8 cellular contexts compared by ENCODE assay signal in the genomic region with DNA sequence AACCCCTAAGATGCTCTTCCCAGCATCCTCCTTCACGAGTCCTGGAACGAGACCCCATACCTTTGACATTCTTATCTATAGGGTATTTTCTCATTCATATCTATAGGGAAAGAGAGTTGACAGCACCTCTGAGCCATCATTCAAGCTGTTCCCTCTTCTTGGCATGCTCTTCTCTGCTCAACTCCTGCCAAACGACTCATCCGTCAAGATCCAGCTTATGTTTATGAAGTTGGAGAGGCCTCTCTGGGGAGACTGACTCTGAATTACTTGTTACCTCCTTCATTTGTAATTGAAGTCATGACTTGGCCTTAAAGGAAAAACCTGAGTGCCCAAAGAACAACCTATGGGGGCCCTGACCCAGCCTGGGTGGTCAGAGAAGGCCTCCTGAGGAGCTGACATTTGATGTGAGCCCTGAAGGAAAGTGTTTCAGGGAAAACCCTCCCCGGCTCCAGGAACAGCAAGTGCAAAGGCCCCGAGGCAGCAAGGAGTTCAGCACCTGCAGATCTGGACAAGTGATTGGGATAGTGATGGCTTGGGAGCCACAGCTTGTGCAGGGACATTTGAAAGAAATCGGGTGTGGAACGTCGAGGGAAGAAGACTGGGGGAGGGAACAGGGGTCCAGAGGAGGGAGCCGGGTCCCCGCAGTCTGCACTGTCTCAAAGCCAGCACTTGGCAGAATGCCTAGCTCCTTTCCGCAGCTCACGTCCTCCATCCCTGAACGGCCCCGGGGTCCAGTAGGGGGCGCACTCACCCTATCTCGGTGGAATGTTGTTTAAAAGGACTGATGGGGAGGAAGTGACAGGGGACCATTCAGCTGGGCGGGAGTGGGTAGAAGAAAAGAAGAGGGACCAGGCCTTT. TPM values are rescaled to one million over a fixed set of nuclear protein-coding genes. Genes with fewer than 3 reads are reported as not detected.
DNase-seq lines count a peak whose midpoint lies in the region; ATAC-seq and TF ChIP-seq lines count a peak whose summit lies in the region.

No MANE protein-coding gene starts in this region.

- H3K36me3 ChIP-seq in GM23338 (ENCODE audit: insufficient read depth) = no peaks in the 10 kb centered on the region
- H3K36me3 ChIP-seq in esophagus muscularis mucosa = no peaks in the 10 kb centered on the region

- no peaks in the 10 kb centered on the region for H3K79me2 ChIP-seq in GM23338 (replicated peaks; ENCODE audit: insufficient read depth)

- intact Hi-C loops in esophagus muscularis mucosa (cut with DNase I) = loop anchor here (2.0 kb wide), 1 partner anchor 58 kb away; a partner anchor contains a TSS

- H3K4me1 ChIP-seq in GM23338 (ENCODE audit: insufficient read depth) (no peaks in the 10 kb centered on the region), esophagus muscularis mucosa (peaks cover 0 to 4% (median 0%) of the 10 kb centered on the region in 4 donors)

- H3K27ac Mint-ChIP-seq in GM23338 = no peak overlapping the region
- no peak overlapping the region for H3K27ac Mint-ChIP-seq in natural killer cell treated with Interleukin-12 subunit alpha and Interleukin-12 subunit beta and Interleukin-15 and Interleukin-18, amount 100 ng/mL, for 72 hours

- TF ChIP-seq POLR2A in esophagus muscularis mucosa (IDR thresholded peaks at IDR 0.05; ENCODE audit: low read depth) = no peak

- H3K9me3 Mint-ChIP-seq in GM23338 = peaks cover 6% of the 10 kb centered on the region
- no peaks in the 10 kb centered on the region for H3K9me3 Mint-ChIP-seq in natural killer cell treated with Interleukin-12 subunit alpha and Interleukin-12 subunit beta and Interleukin-15 and Interleukin-18, amount 100 ng/mL, for 72 hours

- H3K27me3 Mint-ChIP-seq in GM23338 (ENCODE audit: insufficient read depth, low read depth, poor library complexity) = peaks cover 4% of the 10 kb centered on the region
- peaks cover 19 to 22% of the 10 kb centered on the region in 2 donors for H3K27me3 Mint-ChIP-seq in natural killer cell treated with Interleukin-12 subunit alpha and Interleukin-12 subunit beta and Interleukin-15 and Interleukin-18, amount 100 ng/mL, for 72 hours

- H2AFZ ChIP-seq in GM23338 = peak overlapping the region; percentile 91

- H3K27me3 ChIP-seq in GM23338 (ENCODE audit: insufficient read depth) (0 out of 2 replicates have a peak, but pooled peaks cover 3% of the 10 kb centered on the region), esophagus muscularis mucosa (peaks cover 0 to 32% (median 0%) of the 10 kb centered on the region in 4 donors)

- H3K36me3 Mint-ChIP-seq in GM23338 (ENCODE audit: low read depth) = no peaks in the 10 kb centered on the region
- H3K36me3 Mint-ChIP-seq in natural killer cell treated with Interleukin-12 subunit alpha and Interleukin-12 subunit beta and Interleukin-15 and Interleukin-18, amount 100 ng/mL, for 72 hours = no peaks in the 10 kb centered on the region

- H4K20me1 ChIP-seq in GM23338 (replicated peaks; ENCODE audit: insufficient read depth) = no peaks in the 10 kb centered on the region

- H3K4me3 ChIP-seq in GM23338 = no peak overlapping the region
- no peak overlapping the region for H3K4me3 ChIP-seq in esophagus muscularis mucosa

- peak; percentile 40 for TF ChIP-seq CTCF in AG09319 (IDR thresholded peaks at IDR 0.05; ENCODE audit: low read depth, low read length)
- peak; percentile 95 to 99 for TF ChIP-seq CTCF in GM23338 (conservative IDR thresholded peaks at IDR 0.05; ENCODE audit: low read depth in 2 of 2)
- TF ChIP-seq CTCF in esophagus muscularis mucosa (IDR thresholded peaks at IDR 0.05) = peak; percentile 51 to 65 (median 62)

- WGBS in esophagus muscularis mucosa = 22% methylated on average over 18 of the region's 18 CpGs

- H3K9me2 ChIP-seq in GM23338 (ENCODE audit: insufficient read depth) = no peaks in the 10 kb centered on the region

- peaks cover 0 to 7% (median 1%) of the 10 kb centered on the region in 4 donors for H3K9me3 ChIP-seq in esophagus muscularis mucosa

- DNase-seq in AG09319 (ENCODE audit: extremely low read depth, low read depth) (no peak), GM23338 (ENCODE audit: low spot score) (peak; percentile 95), NCI-H82 (lab: John Stamatoyannopoulos, UW) (peak; percentile 91), esophagus muscularis mucosa (ENCODE audit: extremely low spot score) (no peak), substantia nigra (lab: John Stamatoyannopoulos, UW) (peak in 29 of 49 donors; percentile 3 to 66 (median 34))
- DNase-seq in activated CD8-positive, alpha-beta memory T cell treated with anti-CD3 and anti-CD28 coated beads for 4 hours (ENCODE audit: low read depth in 2 of 2) = peak; percentile 19 to 30
- peak; percentile 72 for DNase-seq in natural killer cell treated with Interleukin-12 subunit alpha and Interleukin-12 subunit beta and Interleukin-15 and Interleukin-18, amount 100 ng/mL, for 72 hours (ENCODE audit: low spot score)

- ATAC-seq in GM23338 = peak; percentile 99
- peak; percentile 74 to 75 for ATAC-seq in natural killer cell treated with Interleukin-12 subunit alpha and Interleukin-12 subunit beta and Interleukin-15 and Interleukin-18, amount 100 ng/mL, for 72 hours
- ATAC-seq in GM18861 (IDR thresholded peaks at IDR 0.05; ENCODE audit: unreplicated experiment) = no peak

- H3K4me1 Mint-ChIP-seq in GM23338 = no peaks in the 10 kb centered on the region
- H3K4me1 Mint-ChIP-seq in natural killer cell treated with Interleukin-12 subunit alpha and Interleukin-12 subunit beta and Interleukin-15 and Interleukin-18, amount 100 ng/mL, for 72 hours (ENCODE audit: low read depth in 2 of 2) = no peaks in the 10 kb centered on the region

- H3K27ac ChIP-seq in GM23338 (ENCODE audit: low read depth) = no peak overlapping the region
- no peak overlapping the region for H3K27ac ChIP-seq in esophagus muscularis mucosa (replicated peaks in 1 of 4)
- no peak overlapping the region for H3K27ac ChIP-seq in substantia nigra (ENCODE audit: low read depth, low read length, poor library complexity, severe bottlenecking)

- H3K4me2 ChIP-seq in GM23338 = no peak overlapping the region

- no peak for TF ChIP-seq EP300 in esophagus muscularis mucosa (IDR thresholded peaks at IDR 0.05)

- no peak overlapping the region for H3K4me3 Mint-ChIP-seq in GM23338
- H3K4me3 Mint-ChIP-seq in natural killer cell treated with Interleukin-12 subunit alpha and Interleukin-12 subunit beta and Interleukin-15 and Interleukin-18, amount 100 ng/mL, for 72 hours = no peak overlapping the region

- H3F3A ChIP-seq in GM23338 (replicated peaks; ENCODE audit: low read depth) = no peaks in the 10 kb centered on the region

RNA-seq across cellular contexts. Expression of a gene that starts 14.0 kb away (rescaled TPM):
- 1.7 and 2.5 TPM in 2 replicates for total RNA-seq in GM23338 (2014; rRNA removed; shearing (Covaris generic))
- 13.6 and 16.4 TPM in 2 replicates for polyA plus RNA-seq in GM23338 (2016; fragmentation: Nextera tagmentation; extraction: Ambion mirVana)
- 1 to 10 TPM; 1.7 to 7.5 (median 6.0) TPM for total RNA-seq in esophagus muscularis mucosa
- not detected for total RNA-seq in natural killer cell treated with Interleukin-12 subunit alpha and Interleukin-12 subunit beta and Interleukin-15 and Interleukin-18, amount 100 ng/mL, for 72 hours

RNA-seq across cellular contexts. Expression of a gene that starts 22.5 kb away (rescaled TPM):
- total RNA-seq in GM23338 (2014; rRNA removed; shearing (Covaris generic)) = 3.0 and 3.6 TPM in 2 replicates
- 0.66 and 1.1 TPM in 2 replicates for polyA plus RNA-seq in GM23338 (2016; fragmentation: Nextera tagmentation; extraction: Ambion mirVana)
- 1 to 10 TPM in 3 of 4 donors, not detected in 1; 2.2 to 4.2 (median 3.6) TPM for total RNA-seq in esophagus muscularis mucosa
- total RNA-seq in natural killer cell treated with Interleukin-12 subunit alpha and Interleukin-12 subunit beta and Interleukin-15 and Interleukin-18, amount 100 ng/mL, for 72 hours = not detected

RNA-seq across cellular contexts. Expression of a gene that starts 58.3 kb away (rescaled TPM):
- 34.5 and 42.7 TPM in 2 replicates for total RNA-seq in GM23338 (2014; rRNA removed; shearing (Covaris generic))
- 18.3 and 20.8 TPM in 2 replicates for polyA plus RNA-seq in GM23338 (2016; fragmentation: Nextera tagmentation; extraction: Ambion mirVana)
- total RNA-seq in esophagus muscularis mucosa = 100 to 1,000 TPM; 175 to 330 (median 242) TPM
- total RNA-seq in natural killer cell treated with Interleukin-12 subunit alpha and Interleukin-12 subunit beta and Interleukin-15 and Interleukin-18, amount 100 ng/mL, for 72 hours = 1 to 10 TPM; 3.8 to 4.7 TPM

Comparison
In these comparisons a context has a peak if more than half of its experiments do, and no peak if none do; other contexts are left out.
1. DNase-seq: peak in GM23338 (single experiment), NCI-H82 (single experiment), activated CD8-positive, alpha-beta memory T cell treated with anti-CD3 and anti-CD28 coated beads for 4 hours (2 of 2), natural killer cell treated with Interleukin-12 subunit alpha and Interleukin-12 subunit beta and Interleukin-15 and Interleukin-18, amount 100 ng/mL, for 72 hours (single experiment) and substantia nigra (29 of 49); none in AG09319 (single experiment) and esophagus muscularis mucosa (single experiment).
2. CTCF ChIP-seq: peak in every context shown above with its lines; median percentile 97 in GM23338; 62 in esophagus muscularis mucosa; 40 in AG09319.